In the genomic region with DNA sequence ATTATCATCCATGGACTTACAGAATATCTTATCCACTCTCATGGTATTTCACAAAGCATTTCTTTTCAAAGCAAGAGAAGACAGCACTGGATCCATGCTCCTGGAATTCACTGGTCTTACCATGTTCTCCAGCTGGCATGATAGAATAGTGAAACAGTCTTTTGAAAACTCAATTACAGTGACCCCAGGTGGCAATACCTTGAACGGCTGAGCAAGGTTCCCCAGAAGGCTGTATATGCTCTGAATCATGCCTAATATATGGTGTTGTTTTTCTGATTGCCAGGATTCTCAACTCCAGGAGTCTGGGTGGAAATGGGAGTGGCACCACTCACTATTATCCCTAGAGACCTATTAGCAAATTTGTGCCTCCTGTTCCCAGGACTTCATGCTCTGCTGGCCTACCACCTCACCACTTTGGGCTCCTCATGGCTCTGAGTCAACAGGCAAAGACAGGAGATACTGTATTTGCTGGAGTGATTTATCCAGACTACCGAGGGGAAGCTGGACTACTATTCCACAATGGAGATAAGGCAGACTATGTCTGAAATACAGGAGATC, we compare ENCODE assay signal across 1 cellular context.
TF ChIP-seq lines count a peak whose summit lies in the region.

No MANE protein-coding gene starts in this region.

TF ChIP-seq in HCT116, 20 proteins besides CTCF, POLR2A, EP300 and RAD21:
- TF ChIP-seq EZH2phosphoT487 (IDR thresholded peaks at IDR 0.05; ENCODE audit: borderline replicate concordance) = no peak
- no peak for TF ChIP-seq ZNF274 (IDR thresholded peaks at IDR 0.05; ENCODE audit: low read depth, low read length)
- no peak for TF ChIP-seq FOSL1 (IDR thresholded peaks at IDR 0.05; ENCODE audit: low read depth)
- no peak for TF ChIP-seq SIN3A (IDR thresholded peaks at IDR 0.05; ENCODE audit: low read depth)
- TF ChIP-seq, protein P1, sequence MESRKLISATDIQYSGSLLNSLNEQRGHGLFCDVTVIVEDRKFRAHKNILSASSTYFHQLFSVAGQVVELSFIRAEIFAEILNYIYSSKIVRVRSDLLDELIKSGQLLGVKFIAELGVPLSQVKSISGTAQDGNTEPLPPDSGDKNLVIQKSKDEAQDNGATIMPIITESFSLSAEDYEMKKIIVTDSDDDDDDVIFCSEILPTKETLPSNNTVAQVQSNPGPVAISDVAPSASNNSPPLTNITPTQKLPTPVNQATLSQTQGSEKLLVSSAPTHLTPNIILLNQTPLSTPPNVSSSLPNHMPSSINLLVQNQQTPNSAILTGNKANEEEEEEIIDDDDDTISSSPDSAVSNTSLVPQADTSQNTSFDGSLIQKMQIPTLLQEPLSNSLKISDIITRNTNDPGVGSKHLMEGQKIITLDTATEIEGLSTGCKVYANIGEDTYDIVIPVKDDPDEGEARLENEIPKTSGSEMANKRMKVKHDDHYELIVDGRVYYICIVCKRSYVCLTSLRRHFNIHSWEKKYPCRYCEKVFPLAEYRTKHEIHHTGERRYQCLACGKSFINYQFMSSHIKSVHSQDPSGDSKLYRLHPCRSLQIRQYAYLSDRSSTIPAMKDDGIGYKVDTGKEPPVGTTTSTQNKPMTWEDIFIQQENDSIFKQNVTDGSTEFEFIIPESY (IDR thresholded peaks at IDR 0.05; ENCODE audit: extremely low read depth, insufficient replicate concordance, low read length) = no peak
